20 cellular contexts compared by ENCODE assay signal in genomic region chr7:76368190-76368589, GRCh38. TPM values are rescaled to one million over a fixed set of nuclear protein-coding genes. Genes with fewer than 3 reads are reported as not detected.
"Had no signal": no experiment of that assay in that cellular context is flagged by ENCODE, and none has a peak within 500 bp of the region (broad histone marks: within the 10 kb centered on the region; RNA-seq: fewer than 3 reads in every experiment).

No MANE protein-coding gene starts in this region.

- DNase-seq: KBM-7, MV-4-11, NCI-H1048, NCI-H1105, NCI-H1417, NCI-H1436 treated with DMSO at 0.1 percent for 48 hours, NCI-H1694, NCI-H187 treated with DMSO at 0.1 percent for 48 hours, NCI-H2029 treated with DMSO at 0.1 percent for 48 hours, NCI-H2171 treated with DMSO at 0.1 percent for 48 hours, NCI-H524, NCI-H526 treated with DMSO at 0.1 percent for 48 hours, NCI-H748 treated with DMSO at 0.1 percent for 48 hours, RPMI8226, SHP77, SK-N-SH had no signal

- H3K9ac ChIP-seq: SK-N-SH had no signal

- FAIRE-seq: HTR-8/SVneo, RCC 7860 had no signal

- H3K9me3 ChIP-seq: SK-N-SH had no signal

- H3K4me2 ChIP-seq: SK-N-SH had no signal

- H3K27ac ChIP-seq: HL-60 had no signal

RNA-seq across cellular contexts. Expression of gene SSC4D, which starts 41.3 kb away (rescaled TPM):
- polyA plus RNA-seq: IgD-negative memory B cell had no signal
